10 cellular contexts compared by ENCODE assay signal in the genomic region with DNA sequence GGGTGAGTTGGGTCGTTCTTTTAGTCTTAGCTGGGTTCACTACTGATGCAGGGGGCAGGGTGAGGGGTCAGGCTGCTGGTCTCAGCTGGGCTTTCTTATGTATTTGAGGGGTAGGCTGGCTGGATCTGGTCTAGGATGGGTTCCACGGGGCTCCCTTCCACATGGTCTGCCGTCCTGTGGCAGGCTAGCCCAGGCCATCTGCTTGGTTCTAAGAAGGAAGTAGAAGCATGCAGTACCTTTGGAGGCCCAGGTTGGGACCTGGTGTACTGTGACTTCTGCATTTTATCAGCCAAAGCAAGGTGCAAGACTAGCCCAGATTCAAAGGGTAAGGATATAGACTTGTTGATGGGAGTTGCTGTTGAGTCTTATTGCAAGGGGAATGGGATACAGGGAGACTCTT. TPM values are rescaled to one million over a fixed set of nuclear protein-coding genes. Genes with fewer than 3 reads are reported as not detected.
A peak's percentile ranks its signal among the peaks of the same experiment; 100 is the strongest.
DNase-seq lines count a peak whose midpoint lies in the region; ATAC-seq and TF ChIP-seq lines count a peak whose summit lies in the region.
"Had no signal": no experiment of that assay in that cellular context is flagged by ENCODE, and none has a peak within 500 bp of the region (broad histone marks: within the 10 kb centered on the region; RNA-seq: fewer than 3 reads in every experiment).

No MANE protein-coding gene starts in this region.

- TF ChIP-seq POLR2A in heart left ventricle (IDR thresholded peaks at IDR 0.05) (no peak), sigmoid colon (IDR thresholded peaks at IDR 0.05) (no peak)

- H3K27me3 Mint-ChIP-seq in activated naive CD8-positive, alpha-beta T cell, result no peaks in the 10 kb centered on the region

- H3K27ac Mint-ChIP-seq in activated naive CD8-positive, alpha-beta T cell, result peak overlapping the region; percentile 97

- H3K27ac ChIP-seq in left ventricle myocardium inferior (replicated peaks), result peak overlapping the region; percentile 77
- peak overlapping the region in 2 of 12 donors; percentile 53 to 73 for H3K27ac ChIP-seq in heart left ventricle
- H3K27ac ChIP-seq in upper lobe of right lung, result no peak overlapping the region
- H3K27ac ChIP-seq in sigmoid colon, result no peak overlapping the region
- no peak overlapping the region for H3K27ac ChIP-seq in aorta (ENCODE audit: low read depth in 1 of 2, low read length in 2 of 2)

- H3K36me3 ChIP-seq in left ventricle myocardium inferior, result no peaks in the 10 kb centered on the region
- no peaks in the 10 kb centered on the region for H3K36me3 ChIP-seq in heart left ventricle
- no peaks in the 10 kb centered on the region for H3K36me3 ChIP-seq in upper lobe of right lung
- no peaks in the 10 kb centered on the region for H3K36me3 ChIP-seq in sigmoid colon
- no peaks in the 10 kb centered on the region for H3K36me3 ChIP-seq in aorta (ENCODE audit: control insufficient read depth in 1 of 2, insufficient read depth in 2 of 2, low read length in 1 of 2)
- H3K36me3 ChIP-seq: BE2C had no signal

- H3K4me1 ChIP-seq in left ventricle myocardium inferior (peaks cover 84% of the 10 kb centered on the region), heart left ventricle (peaks cover 0 to 74% (median 56%) of the 10 kb centered on the region in 12 donors), upper lobe of right lung (peaks cover 17% of the 10 kb centered on the region), sigmoid colon (peaks cover 0 to 24% (median 7%) of the 10 kb centered on the region in 4 donors), aorta (ENCODE audit: control insufficient read depth in 1 of 2, insufficient read depth in 2 of 2, low read length in 2 of 2) (peaks cover 0 to 7% of the 10 kb centered on the region in 2 donors)

- TF ChIP-seq EP300 in sigmoid colon (IDR thresholded peaks at IDR 0.05), result no peak

- H3K9me3 ChIP-seq in left ventricle myocardium inferior (replicated peaks), result peaks cover 3% of the 10 kb centered on the region
- H3K9me3 ChIP-seq in heart left ventricle, result peaks cover 0 to 4% (median 0%) of the 10 kb centered on the region in 12 donors
- no peaks in the 10 kb centered on the region for H3K9me3 ChIP-seq in upper lobe of right lung
- no peaks in the 10 kb centered on the region for H3K9me3 ChIP-seq in sigmoid colon
- no peaks in the 10 kb centered on the region for H3K9me3 ChIP-seq in aorta (ENCODE audit: control insufficient read depth, low read length)
- H3K9me3 ChIP-seq: BE2C had no signal

- WGBS in heart left ventricle, 4 donors, result 90 to 97% (median 94%) methylated on average over 3 of the region's 3 CpGs
- 69 to 91% methylated on average over 3 of the region's 3 CpGs for whole genome bisulfite sequencing in sigmoid colon, 2 donors
- 93 to 94% methylated on average over 3 of the region's 3 CpGs for WGBS in aorta, 2 donors

- DNase-seq in left ventricle myocardium inferior (no peak), heart left ventricle (no peak), upper lobe of right lung (no peak), sigmoid colon (no peak), COR-L47 (lab: John Stamatoyannopoulos, UW) (no peak), aorta (no peak)
- DNase-seq: BE2C, NCI-H2029 treated with DMSO at 0.1 percent for 48 hours had no signal

- peak overlapping the region; percentile 61 for H3K4me3 Mint-ChIP-seq in activated naive CD8-positive, alpha-beta T cell

- H3K4me1 Mint-ChIP-seq in activated naive CD8-positive, alpha-beta T cell (ENCODE audit: low read depth), result peaks cover 63% of the 10 kb centered on the region

- H3K27me3 ChIP-seq in left ventricle myocardium inferior (ENCODE audit: low read depth) (no peaks in the 10 kb centered on the region), heart left ventricle (no peaks in the 10 kb centered on the region), upper lobe of right lung (no peaks in the 10 kb centered on the region), sigmoid colon (no peaks in the 10 kb centered on the region), aorta (ENCODE audit: control insufficient read depth in 1 of 2, insufficient read depth in 2 of 2, low read length in 1 of 2) (no peaks in the 10 kb centered on the region)
- H3K27me3 ChIP-seq: BE2C had no signal

- H3K36me3 Mint-ChIP-seq in activated naive CD8-positive, alpha-beta T cell, result no peaks in the 10 kb centered on the region

- TF ChIP-seq CTCF in left ventricle myocardium inferior (IDR thresholded peaks at IDR 0.05; ENCODE audit: borderline replicate concordance) (no peak), heart left ventricle (IDR thresholded peaks at IDR 0.05) (no peak), upper lobe of right lung (IDR thresholded peaks at IDR 0.05) (no peak), sigmoid colon (IDR thresholded peaks at IDR 0.05) (no peak)

- no peaks in the 10 kb centered on the region for H3K9me3 Mint-ChIP-seq in activated naive CD8-positive, alpha-beta T cell (ENCODE audit: low read depth)

- H3K4me3 ChIP-seq in left ventricle myocardium inferior (no peak overlapping the region), heart left ventricle (no peak overlapping the region), upper lobe of right lung (no peak overlapping the region), sigmoid colon (no peak overlapping the region), aorta (ENCODE audit: low read length in 2 of 2) (no peak overlapping the region)

- ATAC-seq in heart left ventricle (no peak), HG03175 (IDR thresholded peaks at IDR 0.05; ENCODE audit: unreplicated experiment) (peak; percentile 55), upper lobe of right lung (peak; percentile 10), aorta (ENCODE audit: low FRiP score) (no peak)

- intact Hi-C loops in left ventricle myocardium inferior (cut with micrococcal nuclease), result no loop called here
- intact Hi-C loops in heart left ventricle (cut with DNase I), result no loop called here
- intact Hi-C loops in upper lobe of right lung (cut with DNase I), result no loop called here
- intact Hi-C loops in sigmoid colon (cut with DNase I), result no loop called here
- intact Hi-C loops in aorta (cut with DNase I), result no loop called here

RNA-seq across cellular contexts. Expression of a gene that starts 35.5 kb away (rescaled TPM):
- total RNA-seq in left ventricle myocardium inferior (98.7 TPM), heart left ventricle (100 to 1,000 TPM in 3 of 9 donors, 10 to 100 TPM in 6; 63.1 to 116 (median 84.5) TPM), upper lobe of right lung (54.4 TPM), sigmoid colon (10 to 100 TPM; 28.9 to 42.4 (median 30.8) TPM), aorta (10 to 100 TPM; 36.1 to 49.7 TPM)
- polyA plus RNA-seq in heart left ventricle (10 to 100 TPM in 1 of 2 donors, 1 to 10 TPM in 1; 9.7 to 38.8 TPM), sigmoid colon (10 to 100 TPM in 1 of 3 donors, 1 to 10 TPM in 2; 3.0 to 30.3 (median 5.3) TPM), aorta (1 to 10 TPM; 6.1 to 8.2 TPM)

Comparison
In these comparisons a context has a peak if more than half of its experiments do, and no peak if none do; other contexts are left out.
1. ATAC-seq: peak in HG03175 (single experiment) and upper lobe of right lung (single experiment); none in heart left ventricle (0 of 4) and aorta (single experiment).